In the genomic region with DNA sequence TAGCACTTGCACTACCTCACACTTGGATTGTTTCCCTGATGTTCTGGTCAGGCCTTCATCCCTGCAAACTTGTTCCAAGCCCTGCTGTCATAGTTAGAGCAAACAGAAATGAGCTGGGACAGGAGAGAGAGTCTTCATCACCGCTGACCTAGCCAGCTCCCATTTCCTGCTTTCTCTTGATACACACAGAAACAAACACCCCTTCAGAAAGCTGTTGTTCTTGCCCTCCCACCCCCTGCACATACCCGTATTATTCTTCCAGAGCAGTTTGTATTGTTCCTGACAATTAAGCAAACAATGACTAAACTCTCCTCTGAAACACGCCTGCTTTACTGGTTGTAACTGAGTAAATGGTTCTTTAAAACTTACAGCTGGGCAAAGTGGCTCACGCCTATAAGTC, we compare ENCODE assay signal across 2 cellular contexts.
TF ChIP-seq lines count a peak whose summit lies in the region.

No MANE protein-coding gene starts in this region.

TF ChIP-seq in HEK293, 187 proteins besides CTCF, POLR2A, EP300 and RAD21:
- peak; percentile 65; the same call in 1 of the 2 replicates for TF ChIP-seq ZNF600 (tag by site-specific recombination; IDR thresholded peaks at IDR 0.05)
- TF ChIP-seq ZNF324 (tag by site-specific recombination; IDR thresholded peaks at IDR 0.05), result no peak
- TF ChIP-seq, protein P1, sequence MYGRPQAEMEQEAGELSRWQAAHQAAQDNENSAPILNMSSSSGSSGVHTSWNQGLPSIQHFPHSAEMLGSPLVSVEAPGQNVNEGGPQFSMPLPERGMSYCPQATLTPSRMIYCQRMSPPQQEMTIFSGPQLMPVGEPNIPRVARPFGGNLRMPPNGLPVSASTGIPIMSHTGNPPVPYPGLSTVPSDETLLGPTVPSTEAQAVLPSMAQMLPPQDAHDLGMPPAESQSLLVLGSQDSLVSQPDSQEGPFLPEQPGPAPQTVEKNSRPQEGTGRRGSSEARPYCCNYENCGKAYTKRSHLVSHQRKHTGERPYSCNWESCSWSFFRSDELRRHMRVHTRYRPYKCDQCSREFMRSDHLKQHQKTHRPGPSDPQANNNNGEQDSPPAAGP (tag by site-specific recombination; IDR thresholded peaks at IDR 0.05), result 0 out of 2 replicates have a peak, but pooled peaks have one; percentile 35

TF ChIP-seq in H1, 55 proteins besides CTCF, POLR2A, EP300 and RAD21:
- no peak for TF ChIP-seq POU5F1 (IDR thresholded peaks at IDR 0.05; ENCODE audit: low read depth, low read length)
- TF ChIP-seq KDM4A (IDR thresholded peaks at IDR 0.05; ENCODE audit: low read depth, low read length, severe bottlenecking), result no peak
- TF ChIP-seq SP2 (IDR thresholded peaks at IDR 0.05; ENCODE audit: low read length), result no peak
- no peak for TF ChIP-seq CHD2 (IDR thresholded peaks at IDR 0.05; ENCODE audit: low read length)
- no peak for TF ChIP-seq RBBP5 (IDR thresholded peaks at IDR 0.05; ENCODE audit: borderline replicate concordance, low read depth, low read length)
- TF ChIP-seq EGR1 (IDR thresholded peaks at IDR 0.05; ENCODE audit: borderline replicate concordance, low read depth, low read length), result no peak
- TF ChIP-seq, protein P2, sequence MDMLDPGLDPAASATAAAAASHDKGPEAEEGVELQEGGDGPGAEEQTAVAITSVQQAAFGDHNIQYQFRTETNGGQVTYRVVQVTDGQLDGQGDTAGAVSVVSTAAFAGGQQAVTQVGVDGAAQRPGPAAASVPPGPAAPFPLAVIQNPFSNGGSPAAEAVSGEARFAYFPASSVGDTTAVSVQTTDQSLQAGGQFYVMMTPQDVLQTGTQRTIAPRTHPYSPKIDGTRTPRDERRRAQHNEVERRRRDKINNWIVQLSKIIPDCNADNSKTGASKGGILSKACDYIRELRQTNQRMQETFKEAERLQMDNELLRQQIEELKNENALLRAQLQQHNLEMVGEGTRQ (IDR thresholded peaks at IDR 0.05; ENCODE audit: low read length), result no peak
- no peak for TF ChIP-seq POLR2AphosphoS5 (IDR thresholded peaks at IDR 0.05; ENCODE audit: low read depth, low read length)
- no peak for TF ChIP-seq CHD1 (IDR thresholded peaks at IDR 0.05; ENCODE audit: low read depth, low read length)
